17 cellular contexts compared by ENCODE assay signal in genomic region chr1:184518958-184519357, GRCh38.
"Had no signal": no experiment of that assay in that cellular context is flagged by ENCODE, and none has a peak within 500 bp of the region (broad histone marks: within the 10 kb centered on the region; RNA-seq: fewer than 3 reads in every experiment).

No MANE protein-coding gene starts in this region.

- FAIRE-seq: kidney had no signal

- H3K9me3 ChIP-seq: esophagus muscularis mucosa, thyroid gland had no signal

- H3K36me3 ChIP-seq: neural progenitor cell, thyroid gland had no signal

- ATAC-seq: activated T-cell treated with anti-CD3 and anti-CD28 coated beads, Interleukin-2, amount 50 U/mL, for 72 hours; effector memory CD8-positive, alpha-beta T cell; naive thymus-derived CD4-positive, alpha-beta T cell had no signal

- H3K4me1 ChIP-seq: thyroid gland had no signal

- DNase-seq: activated CD4-positive, alpha-beta memory T cell treated with anti-CD3 and anti-CD28 coated beads for 36 hours; activated CD4-positive, alpha-beta T cell treated with anti-CD3 and anti-CD28 coated beads for 48 hours; activated effector memory CD4-positive, alpha-beta T cell treated with anti-CD3 and anti-CD28 coated beads, Interleukin-2, amount 50 U/mL, for 16 hours; activated naive CD4-positive, alpha-beta T cell treated with anti-CD3 and anti-CD28 coated beads, Interleukin-2, amount 10 ng/mL, durations not matched to agents 7 days and 5 days; activated T-cell treated with anti-CD3 and anti-CD28 coated beads, Interleukin-2, amount 50 U/mL, for 72 hours; central memory CD4-positive, alpha-beta T cell; effector memory CD8-positive, alpha-beta T cell; kidney; naive thymus-derived CD4-positive, alpha-beta T cell; posterior cingulate gyrus; retina; stimulated activated CD4-positive, alpha-beta T cell treated with anti-CD3 and anti-CD28 coated beads, Interleukin-4, amount 100 ng/mL, for 24 hours; stimulated activated naive CD4-positive, alpha-beta T cell treated with Interleukin-2 at 50 U/mL for 16 hours; thyroid gland had no signal

- H3K4me3 ChIP-seq: esophagus muscularis mucosa, lung, neural progenitor cell, thyroid gland had no signal

- H2AFZ ChIP-seq: neural progenitor cell had no signal

- H3K27me3 ChIP-seq: esophagus muscularis mucosa, neural progenitor cell, thyroid gland had no signal

- H3K27ac ChIP-seq: neural progenitor cell, thyroid gland had no signal

- H3K4me2 ChIP-seq: neural progenitor cell had no signal

- H3K9ac ChIP-seq: neural progenitor cell had no signal
